ENCODE assay signal across 10 cellular contexts in the genomic region with DNA sequence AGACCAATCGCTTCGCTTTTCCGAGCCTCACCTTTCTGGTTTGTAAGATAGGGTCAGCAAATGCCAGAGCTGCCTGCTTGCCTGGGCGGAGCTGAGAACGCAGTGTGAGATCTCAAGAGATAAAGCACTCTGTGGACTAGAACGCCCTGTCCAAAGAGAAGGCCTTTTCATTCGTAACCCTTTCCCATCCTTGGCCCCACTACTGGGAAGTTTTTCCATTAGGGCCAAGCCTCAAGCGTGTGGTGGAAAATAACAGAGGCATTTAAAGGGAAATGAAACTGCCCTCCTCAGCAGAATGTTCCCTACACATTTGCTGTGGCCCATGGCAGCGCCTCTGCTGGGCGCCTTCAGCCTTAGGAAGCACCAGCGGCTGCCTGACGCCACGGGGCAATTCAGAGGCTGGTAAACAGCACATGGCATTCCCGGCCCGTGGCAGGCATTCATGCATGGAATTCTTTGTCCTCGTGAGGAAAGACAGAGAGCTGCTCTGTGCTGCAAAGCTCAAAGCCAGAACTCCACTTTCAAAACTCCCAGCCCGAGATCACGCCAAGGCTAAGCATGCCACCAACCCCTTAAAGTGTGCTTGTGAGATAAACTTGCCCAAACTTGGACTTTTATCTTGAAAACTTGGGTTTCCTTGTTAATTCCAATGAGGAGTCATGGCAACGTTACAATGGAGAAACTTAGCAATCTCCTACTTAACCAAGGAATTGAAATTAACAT. TPM values are rescaled to one million over a fixed set of nuclear protein-coding genes. Genes with fewer than 3 reads are reported as not detected.
DNase-seq lines count a peak whose midpoint lies in the region; ATAC-seq and TF ChIP-seq lines count a peak whose summit lies in the region.
"Had no signal": no experiment of that assay in that cellular context is flagged by ENCODE, and none has a peak within 500 bp of the region (broad histone marks: within the 10 kb centered on the region; RNA-seq: fewer than 3 reads in every experiment).

No MANE protein-coding gene starts in this region.

- WGBS in iPS DF 6.9 (ENCODE audit: insufficient coverage, insufficient read length), result no CpG with 5 or more reads among the region's 19 CpGs

- H3K4me1 ChIP-seq in iPS DF 6.9 (ENCODE audit: control insufficient read depth, insufficient read depth, low read length), result peaks cover 6% of the 10 kb centered on the region; the same call in 1 of the 2 replicates

- no peak overlapping the region for H3K27ac Mint-ChIP-seq in activated naive CD4-positive, alpha-beta T cell treated with anti-CD3 and anti-CD28 coated beads, Interleukin-2, amount 50 U/mL, for 72 hours
- H3K27ac Mint-ChIP-seq: activated naive CD4-positive, alpha-beta T cell treated with anti-CD3 and anti-CD28 coated beads, Interleukin-2, amount 50 U/mL, for 24 hours; CD4-positive, CD25-positive, alpha-beta regulatory T cell had no signal

- peak; percentile 79 for TF ChIP-seq CTCF in brain microvascular endothelial cell (IDR thresholded peaks at IDR 0.05; ENCODE audit: low read depth, low read length, missing control alignments)
- peak; percentile 84 for TF ChIP-seq CTCF in retinal pigment epithelial cell (conservative IDR thresholded peaks at IDR 0.05; ENCODE audit: low read depth, low read length)

- ATAC-seq in HG03196 (IDR thresholded peaks at IDR 0.05; ENCODE audit: unreplicated experiment), result no peak
- no peak for ATAC-seq in activated naive CD4-positive, alpha-beta T cell treated with anti-CD3 and anti-CD28 coated beads, Interleukin-2, amount 50 U/mL, for 72 hours

- H3K36me3 Mint-ChIP-seq in activated naive CD4-positive, alpha-beta T cell treated with anti-CD3 and anti-CD28 coated beads, Interleukin-2, amount 50 U/mL, for 72 hours, result no peaks in the 10 kb centered on the region
- H3K36me3 Mint-ChIP-seq: activated naive CD4-positive, alpha-beta T cell treated with anti-CD3 and anti-CD28 coated beads, Interleukin-2, amount 50 U/mL, for 24 hours; CD4-positive, CD25-positive, alpha-beta regulatory T cell had no signal

- no peaks in the 10 kb centered on the region for H3K36me3 ChIP-seq in brain microvascular endothelial cell (replicated peaks)
- H3K36me3 ChIP-seq in iPS DF 6.9 (ENCODE audit: control insufficient read depth, insufficient read depth, low read length), result no peaks in the 10 kb centered on the region

- no peaks in the 10 kb centered on the region for H3K9me3 ChIP-seq in iPS DF 6.9 (ENCODE audit: control insufficient read depth, insufficient read depth, low read length)

- H3K27ac ChIP-seq in brain microvascular endothelial cell (no peak overlapping the region), iPS DF 6.9 (ENCODE audit: low read length) (no peak overlapping the region)

- no peaks in the 10 kb centered on the region for H3K9me3 Mint-ChIP-seq in activated naive CD4-positive, alpha-beta T cell treated with anti-CD3 and anti-CD28 coated beads, Interleukin-2, amount 50 U/mL, for 72 hours
- H3K9me3 Mint-ChIP-seq: activated naive CD4-positive, alpha-beta T cell treated with anti-CD3 and anti-CD28 coated beads, Interleukin-2, amount 50 U/mL, for 24 hours; CD4-positive, CD25-positive, alpha-beta regulatory T cell had no signal

- DNase-seq in NCI-H187 (lab: John Stamatoyannopoulos, UW) (peak; percentile 17 to 29), NCI-H187 treated with DMSO at 0.1 percent for 48 hours (lab: John Stamatoyannopoulos, UW) (no peak), NCI-H345 (lab: John Stamatoyannopoulos, UW) (peak; percentile 52), brain microvascular endothelial cell (peak; percentile 17), iPS DF 6.9 (ENCODE audit: low read depth, low spot score) (peak; percentile 33), retinal pigment epithelial cell (ENCODE audit: low read depth) (peak; percentile 91)
- no peak for DNase-seq in activated naive CD4-positive, alpha-beta T cell treated with anti-CD3 and anti-CD28 coated beads, Interleukin-2, amount 50 U/mL, for 72 hours (ENCODE audit: low spot score in 2 of 2)

- no peaks in the 10 kb centered on the region for H3K27me3 ChIP-seq in brain microvascular endothelial cell (replicated peaks)
- no peaks in the 10 kb centered on the region for H3K27me3 ChIP-seq in iPS DF 6.9 (ENCODE audit: control insufficient read depth, insufficient read depth, low read length)

- in situ Hi-C loops in brain microvascular endothelial cell (cut with HindIII; ENCODE audit: low pct_ligation_motif_present, low sequenced_read_pairs), result no loop called here

- peak overlapping the region; percentile 29 for H3K4me3 ChIP-seq in brain microvascular endothelial cell (ENCODE audit: low read depth, low read length)
- no peak overlapping the region for H3K4me3 ChIP-seq in iPS DF 6.9 (ENCODE audit: low read length)
- H3K4me3 ChIP-seq in retinal pigment epithelial cell (ENCODE audit: low read length), result peak overlapping the region; percentile 12

RNA-seq across cellular contexts. Expression of gene AHNAK, which starts 38.1 kb away (rescaled TPM):
- total RNA-seq in activated naive CD4-positive, alpha-beta T cell treated with anti-CD3 and anti-CD28 coated beads, Interleukin-2, amount 50 U/mL, for 72 hours, result 10 to 100 TPM; 17.6 to 97.3 TPM

Comparison
In these comparisons a context has a peak if more than half of its experiments do, and no peak if none do; other contexts are left out.
1. DNase-seq: peak in NCI-H187 (2 of 2), NCI-H345 (single experiment), brain microvascular endothelial cell (single experiment), iPS DF 6.9 (single experiment) and retinal pigment epithelial cell (single experiment); none in NCI-H187 treated with DMSO at 0.1 percent for 48 hours (single experiment) and activated naive CD4-positive, alpha-beta T cell treated with anti-CD3 and anti-CD28 coated beads, Interleukin-2, amount 50 U/mL, for 72 hours (0 of 2).